1 cellular context compared by ENCODE assay signal in the genomic region with DNA sequence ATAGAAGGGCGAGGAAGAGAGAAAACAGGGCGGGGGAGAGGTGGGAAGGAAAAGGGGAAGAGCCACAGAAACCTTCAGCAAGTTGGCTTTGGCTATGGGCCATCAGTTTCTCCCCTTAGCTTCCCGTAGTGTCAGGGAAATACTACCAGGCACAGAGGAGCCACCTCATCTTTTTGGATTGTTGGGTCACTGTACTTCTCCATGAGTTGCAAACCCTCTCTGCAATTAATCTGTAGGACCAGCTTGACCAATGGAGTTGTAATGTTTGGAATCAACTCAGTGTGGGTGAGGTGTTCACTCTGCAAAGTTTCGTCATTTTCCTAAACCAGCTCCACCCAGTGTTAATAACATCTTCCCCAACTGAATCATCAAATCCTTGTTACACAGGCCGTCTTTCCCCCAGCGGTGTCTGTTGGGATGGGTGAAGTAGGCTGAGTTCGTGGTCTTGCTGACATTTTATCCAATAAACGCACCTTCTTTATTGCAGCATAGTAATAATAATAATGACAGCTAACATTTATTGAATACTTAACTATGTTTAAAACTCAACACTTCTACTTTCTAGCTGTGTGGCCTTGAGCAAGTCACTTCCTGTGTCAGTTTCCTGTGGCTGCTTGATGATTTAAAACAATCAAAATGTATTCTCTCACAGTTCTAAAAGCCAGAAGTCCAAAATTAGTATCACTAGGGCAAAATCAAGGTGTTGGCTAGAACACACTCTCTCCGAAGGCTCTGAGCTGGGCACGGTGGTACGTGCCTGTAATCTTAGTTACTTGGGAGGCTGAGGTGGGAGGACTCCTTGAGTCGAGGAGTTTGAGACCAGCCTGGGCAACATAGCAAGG.
TF ChIP-seq lines count a peak whose summit lies in the region.

No MANE protein-coding gene starts in this region.

TF ChIP-seq in IMR-90, 13 proteins besides CTCF, POLR2A, EP300 and RAD21:
- no peak for TF ChIP-seq BHLHE40 (IDR thresholded peaks at IDR 0.05; ENCODE audit: low read depth, low read length)
- peak; percentile 24; the same call in 1 of the 2 replicates for TF ChIP-seq MAFK (IDR thresholded peaks at IDR 0.05; ENCODE audit: low read depth, low read length)
- peak; percentile 60 for TF ChIP-seq FOS (IDR thresholded peaks at IDR 0.05; ENCODE audit: low read depth, low read length)
- TF ChIP-seq CHD1 (IDR thresholded peaks at IDR 0.05; ENCODE audit: low read depth, low read length) = no peak
- no peak for TF ChIP-seq RCOR1 (IDR thresholded peaks at IDR 0.05; ENCODE audit: insufficient replicate concordance, low read length)
- TF ChIP-seq CEBPB (IDR thresholded peaks at IDR 0.05; ENCODE audit: low read depth, low read length) = peak; percentile 92
